8 cellular contexts compared by ENCODE assay signal in genomic region chr1:112618721-112619517, GRCh38. TPM values are rescaled to one million over a fixed set of nuclear protein-coding genes. Genes with fewer than 3 reads are reported as not detected.
A peak's percentile ranks its signal among the peaks of the same experiment; 100 is the strongest.
DNase-seq lines count a peak whose midpoint lies in the region; ATAC-seq, FAIRE-seq and TF ChIP-seq lines count a peak whose summit lies in the region.

Gene ST7L, minus strand, starts transcription at chr1:112619141. Its CDS starts 28 bp downstream, at chr1:112619113.

- RAD21 ChIA-PET in GM12878 (lab: Charles Lee; ENCODE audit: unreplicated experiment) = interaction anchor here (0.7 to 4.0 kb wide), 9 partner anchors 17 to 228 kb away, joined by 3 to 26 read pairs (median 7); partner anchors contain the start of genes MOV10 and PPM1J

- peak; percentile 43 for ATAC-seq in GM12878

- 2% methylated on average over 46 of the region's 48 CpGs for whole genome bisulfite sequencing in GM12878 (ENCODE audit: insufficient coverage, insufficient replicate concordance, low lambda C conversion rate, missing lambda C conversion rate)

- TF ChIP-seq CTCF in GM12878 (IDR thresholded peaks at IDR 0.05 in 2 of 3, conservative IDR thresholded peaks at IDR 0.05 in 1 of 3; ENCODE audit: control insufficient read depth in 2 of 3, extremely low read depth in 1 of 3, insufficient read depth in 1 of 3, low read depth in 3 of 3, low read length in 3 of 3) (no peak), vagina (IDR thresholded peaks at IDR 0.05) (no peak)

- DNase-seq in NCI-H524 (lab: John Stamatoyannopoulos, UW) (peak; percentile 55 to 58), NCI-H524 treated with DMSO at 0.1 percent for 48 hours (lab: John Stamatoyannopoulos, UW) (no peak), NCI-H1048 (lab: John Stamatoyannopoulos, UW) (peak; percentile 39), T-helper 22 cell (ENCODE audit: low read depth) (peak; percentile 42), GM12878 (ENCODE audit: low read depth, low spot score) (no peak), hepatic stellate cell (ENCODE audit: low spot score) (peak; percentile 68), vagina (ENCODE audit: extremely low spot score in 2 of 2) (peak in 1 of 2 donors; percentile 91)

- no peaks in the 10 kb centered on the region for H3K27me3 ChIP-seq in GM12878 (replicated peaks in 1 of 2; ENCODE audit: control insufficient read depth in 2 of 2, insufficient read depth in 2 of 2, low read length in 1 of 2)
- no peaks in the 10 kb centered on the region for H3K27me3 ChIP-seq in rectal smooth muscle tissue (ENCODE audit: control insufficient read depth, insufficient read depth, low read length)
- H3K27me3 ChIP-seq in vagina = no peaks in the 10 kb centered on the region

- intact Hi-C loops in GM12878 (cut with micrococcal nuclease; ENCODE audit: unreplicated experiment) (loop anchor here (2.0 kb wide), 4 partner anchors 56 to 152 kb away; partner anchors contain the start of genes MOV10, PPM1J and RHOC), vagina (cut with DNase I) (loop anchor here (2.0 kb wide), 1 partner anchor 88 kb away; the partner anchor contains the start of gene RHOC)

- TF ChIP-seq EP300 in GM12878 (IDR thresholded peaks at IDR 0.05; ENCODE audit: borderline replicate concordance in 1 of 2, control insufficient read depth in 1 of 2, low read depth in 2 of 2, low read length in 2 of 2) = no peak

- TF ChIP-seq POLR2A in GM12878 (IDR thresholded peaks at IDR 0.05; ENCODE audit: low read depth, low read length) (peak; percentile 92), vagina (IDR thresholded peaks at IDR 0.05) (no peak)

- POLR2A ChIA-PET in GM12878 (lab: Charles Lee) = interaction anchor here (1.1 to 4.2 kb wide), 9 partner anchors 10 to 225 kb away, joined by 3 to 26 read pairs (median 6); partner anchors contain the start of genes CTTNBP2NL, MOV10, PPM1J and RHOC

- no peak for FAIRE-seq in GM12878 (lab: Jason Lieb, UNC)

- CTCF ChIA-PET in GM12878 (lab: Yijun Ruan, JAX) = interaction anchor here (1.0 to 15.2 kb wide), 6 partner anchors 90 to 424 kb away, joined by 4 to 330 read pairs (median 6); partner anchors contain the start of genes CTTNBP2NL and PPM1J

- SMC1A ChIA-PET in GM12878 (lab: Charles Lee; ENCODE audit: uncharacterized antibody, unreplicated experiment) = interaction anchor here (0.6 to 10.2 kb wide), 12 partner anchors 10 to 228 kb away, joined by 3 to 125 read pairs (median 6); partner anchors contain the start of genes MOV10 and PPM1J

- H3K9me3 ChIP-seq in GM12878 (replicated peaks; ENCODE audit: control insufficient read depth, insufficient read depth, low read length) = no peaks in the 10 kb centered on the region
- no peaks in the 10 kb centered on the region for H3K9me3 ChIP-seq in vagina

- H3K4me1 ChIP-seq in GM12878 (ENCODE audit: control insufficient read depth, insufficient read depth, low read length) (peaks cover 4% of the 10 kb centered on the region), rectal smooth muscle tissue (ENCODE audit: control insufficient read depth, insufficient read depth, low read length) (peaks cover 12% of the 10 kb centered on the region), vagina (peaks cover 51% of the 10 kb centered on the region)

- H3K36me3 ChIP-seq in GM12878 (ENCODE audit: control insufficient read depth in 2 of 2, insufficient read depth in 2 of 2, low read length in 1 of 2) = no peaks in the 10 kb centered on the region
- peaks cover 4% of the 10 kb centered on the region for H3K36me3 ChIP-seq in rectal smooth muscle tissue (ENCODE audit: control insufficient read depth, insufficient read depth, low read length)
- H3K36me3 ChIP-seq in vagina = peaks cover 0 to under 1% of the 10 kb centered on the region in 2 donors

- in situ Hi-C loops in GM12878 (cut with MboI) = loop anchor here (5.0 kb wide), 1 partner anchor 222 kb away; the partner anchor contains the start of gene CTTNBP2NL

- peak within 1 kb of the TSS; percentile 100 for H3K9ac ChIP-seq in GM12878 (ENCODE audit: control insufficient read depth, insufficient read depth, low read length)
- peak within 1 kb of the TSS; percentile 100 for H3K9ac ChIP-seq in rectal smooth muscle tissue (ENCODE audit: low read length)

- H2AFZ ChIP-seq in GM12878 (ENCODE audit: control insufficient read depth, low read depth, low read length) = peak within 1 kb of the TSS; percentile 90

- H3K4me2 ChIP-seq in GM12878 (ENCODE audit: control insufficient read depth, insufficient read depth) = peak within 1 kb of the TSS; percentile 97

- TF ChIP-seq RAD21 in GM12878 (IDR thresholded peaks at IDR 0.05; ENCODE audit: insufficient read depth, low read depth, low read length) = no peak

- H3K27ac ChIP-seq in GM12878 (ENCODE audit: control insufficient read depth, insufficient read depth) = peak within 1 kb of the TSS; percentile 100
- H3K27ac ChIP-seq in rectal smooth muscle tissue (ENCODE audit: low read depth, low read length) = peak within 1 kb of the TSS; percentile 98
- peak within 1 kb of the TSS; percentile 99 for H3K27ac ChIP-seq in vagina

- TSS peak; percentile 85 for BruUV-seq in GM12878 (replicated peaks; lab: Mats Ljungman, UMichigan)

- H3K4me3 ChIP-seq in GM12878 (peak within 1 kb of the TSS; percentile 77), rectal smooth muscle tissue (ENCODE audit: low read length) (peak within 1 kb of the TSS; percentile 100), vagina (peak within 1 kb of the TSS; percentile 97 to 98)

- H3K79me2 ChIP-seq in GM12878 (ENCODE audit: control insufficient read depth, insufficient read depth, low read length) = peaks cover 65% of the 10 kb centered on the region

- H4K20me1 ChIP-seq in GM12878 (ENCODE audit: control insufficient read depth, insufficient read depth) = no peaks in the 10 kb centered on the region

TF ChIP-seq in GM12878, 131 proteins besides CTCF, POLR2A, EP300 and RAD21 (continues in another document):
- TF ChIP-seq BCL11A (IDR thresholded peaks at IDR 0.05; ENCODE audit: low read depth, low read length) (no peak), DPF2 (IDR thresholded peaks at IDR 0.05) (no peak; the same call in 1 of the 2 replicates), KLF5 (IDR thresholded peaks at IDR 0.05; ENCODE audit: partially characterized antibody) (no peak), MAX (IDR thresholded peaks at IDR 0.05; ENCODE audit: low read depth, low read length) (no peak), MEF2B (IDR thresholded peaks at IDR 0.05; ENCODE audit: partially characterized antibody, poor library complexity, severe bottlenecking) (no peak), POU2F2 (IDR thresholded peaks at IDR 0.05; ENCODE audit: borderline replicate concordance, low read depth, low read length) (no peak; the same call in 2 of the 3 replicates), ZNF592 (IDR thresholded peaks at IDR 0.05) (no peak), NFYA (IDR thresholded peaks at IDR 0.05; ENCODE audit: borderline replicate concordance, low read depth, low read length) (no peak)

RNA-seq across cellular contexts. Expression of gene ST7L, which starts in this region (rescaled TPM):
- total RNA-seq in GM12878 (2013; cell fraction: nucleolus; rRNA removed) = 34.7 and 41.0 TPM in 2 replicates
- total RNA-seq in GM12878 (2014; rRNA removed) (8.3 and 9.9 TPM in 2 replicates), GM12878 (2014; rRNA removed; fragmentation: Illumina TruSeq; extraction: Trizol) (11.8 and 12.5 TPM in 2 replicates), GM12878 (2021) (6.0 and 7.6 TPM in 2 replicates), vagina (16.7 TPM)
- 3.0 TPM for polyA plus RNA-seq in GM12878 (2011; ENCODE audit: low read depth)
- polyA plus RNA-seq in GM12878 (2011; rRNA removed) (13.1 and 17.8 TPM in 2 replicates), GM12878 (2014; fragmentation: Illumina TruSeq; extraction: Trizol) (7.8 and 10.2 TPM in 2 replicates), GM12878 (2014; fragmentation: Nextera tagmentation; extraction: Ambion mirVana) (1 to 10 TPM; 3.6 to 5.4 TPM), GM12878 (2014; rRNA removed) (7.0 and 11.7 TPM in 2 replicates), GM12878 (2016; fragmentation: Nextera tagmentation; extraction: Ambion mirVana) (10 to 100 TPM; 12.0 to 13.7 TPM)
- polyA plus RNA-seq in GM12878 (2011; cell fraction: cytosol; rRNA removed) = 7.9 and 8.1 TPM in 2 replicates
- polyA plus RNA-seq in GM12878 (2011; cell fraction: nucleus; rRNA removed) = 16.2 and 17.9 TPM in 2 replicates
- polyA plus RNA-seq in GM12878 (2012) = 4.2 and 4.6 TPM in 2 replicates
- 11.8 and 16.2 TPM in 2 replicates for polyA minus RNA-seq in GM12878 (2011; rRNA and poly(A)+ RNA removed)
- 5.1 and 11.0 TPM in 2 replicates for polyA minus RNA-seq in GM12878 (2011; cell fraction: cytosol; rRNA and poly(A)+ RNA removed)
- polyA minus RNA-seq in GM12878 (2011; cell fraction: nucleus; rRNA and poly(A)+ RNA removed) = 20.3 and 23.6 TPM in 2 replicates

Comparison
In these comparisons a context has a peak if more than half of its experiments do, and no peak if none do; other contexts are left out.
1. DNase-seq: peak in NCI-H524 (2 of 2), NCI-H1048 (single experiment), T-helper 22 cell (single experiment) and hepatic stellate cell (single experiment); none in NCI-H524 treated with DMSO at 0.1 percent for 48 hours (single experiment) and GM12878 (single experiment).
2. Peak in every context shown above with its lines, with median percentiles within 50 percentile points of each other: H3K27ac ChIP-seq and H3K4me3 ChIP-seq.